8 cellular contexts compared by ENCODE assay signal in the genomic region with DNA sequence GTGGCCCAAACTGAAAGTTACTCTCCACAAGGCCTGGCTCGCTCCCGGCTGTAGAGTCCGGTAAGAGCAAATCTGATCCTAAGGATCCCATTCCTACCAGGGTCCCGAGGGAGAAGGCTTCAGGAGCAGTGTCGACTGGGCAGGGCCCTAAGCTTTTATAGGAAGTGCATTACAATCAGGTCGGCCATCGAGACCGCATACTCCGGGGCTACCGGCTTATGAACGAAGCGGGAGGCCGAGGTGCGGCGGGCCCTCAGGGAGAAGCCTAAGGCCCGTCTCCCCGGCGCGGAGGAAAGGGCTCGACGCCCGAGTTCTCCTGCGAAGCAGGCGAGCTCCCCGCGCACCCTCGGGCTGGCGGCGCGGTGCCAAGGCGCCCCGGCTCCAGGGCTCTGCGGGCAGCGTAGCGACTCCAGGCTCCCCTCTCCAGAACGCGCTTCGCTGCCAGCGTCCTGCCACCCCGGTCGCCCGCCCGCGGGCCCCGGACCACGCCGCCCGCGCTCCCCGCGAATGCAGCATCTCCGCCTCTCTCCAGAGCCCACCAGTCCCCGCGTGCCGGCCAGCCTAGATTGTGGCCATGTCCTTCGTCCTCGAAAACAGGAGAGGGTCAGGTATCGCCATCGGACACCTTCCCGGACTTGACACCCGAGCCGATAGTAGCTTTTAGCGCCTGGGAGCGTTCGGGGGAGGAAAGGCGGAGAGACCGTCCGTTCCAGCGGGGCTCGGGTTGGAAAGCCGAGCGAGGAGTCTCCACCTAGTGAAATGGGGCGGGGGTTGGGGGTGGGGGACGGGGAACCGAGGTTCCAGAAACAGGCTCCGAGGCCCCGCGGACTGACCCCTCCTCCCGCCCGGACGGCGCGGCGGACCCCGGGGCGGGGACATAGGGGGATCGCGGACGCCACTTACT. TPM values are rescaled to one million over a fixed set of nuclear protein-coding genes. Genes with fewer than 3 reads are reported as not detected.
A peak's percentile ranks its signal among the peaks of the same experiment; 100 is the strongest.
DNase-seq lines count a peak whose midpoint lies in the region; ATAC-seq, FAIRE-seq and TF ChIP-seq lines count a peak whose summit lies in the region.

No MANE protein-coding gene starts in this region.

- under 1% methylated on average over 77 of the region's 89 CpGs for WGBS in smooth muscle cell (ENCODE audit: low lambda C conversion rate)

- peaks cover 55% of the 10 kb centered on the region for H3K79me2 ChIP-seq in smooth muscle cell (ENCODE audit: low read depth)

- FAIRE-seq in kidney (lab: Jason Lieb, UNC) = no peak

- DNase-seq in AG08395 (ENCODE audit: low spot score) (peak; percentile 39), HAP-1 (ENCODE audit: low spot score in 2 of 2) (peak in 1 of 2 experiments; percentile 38), T1000 (lab: John Stamatoyannopoulos, UW) (peak; percentile 8), cerebellum (ENCODE audit: low spot score) (peak; percentile 19), kidney (peak; percentile 81), smooth muscle cell (lab: John Stamatoyannopoulos, UW; ENCODE audit: unreplicated experiment) (peak; percentile 18)

- H3K4me1 ChIP-seq in HAP-1 (peaks cover 21% of the 10 kb centered on the region), kidney (ENCODE audit: control insufficient read depth in 1 of 2, insufficient read depth in 1 of 2, low read depth in 1 of 2, low read length in 2 of 2) (no peaks in the 10 kb centered on the region), smooth muscle cell (ENCODE audit: low read depth) (peaks cover 27% of the 10 kb centered on the region)

- H3K9ac ChIP-seq in kidney (ENCODE audit: low read length in 2 of 2) (peak overlapping the region; percentile 67 to 86), smooth muscle cell (ENCODE audit: low read depth) (peak overlapping the region; percentile 78)

- H3K4me3 ChIP-seq in HAP-1 = peak overlapping the region; percentile 48
- H3K4me3 ChIP-seq in kidney (ENCODE audit: low read length in 2 of 2) = peak overlapping the region; percentile 69 to 74
- H3K4me3 ChIP-seq in smooth muscle cell = peak overlapping the region; percentile 84

- H4K20me1 ChIP-seq in smooth muscle cell (ENCODE audit: low read depth) = peaks cover 27% of the 10 kb centered on the region

- H3K9me3 ChIP-seq in HAP-1 = no peaks in the 10 kb centered on the region
- H3K9me3 ChIP-seq in kidney (ENCODE audit: control insufficient read depth in 1 of 2, low read length in 2 of 2) = no peaks in the 10 kb centered on the region
- no peaks in the 10 kb centered on the region for H3K9me3 ChIP-seq in smooth muscle cell (replicated peaks; ENCODE audit: low read depth)

- H2AFZ ChIP-seq in smooth muscle cell (ENCODE audit: low read depth) = peak overlapping the region; percentile 65

- no peaks in the 10 kb centered on the region for H3K27me3 ChIP-seq in HAP-1 (ENCODE audit: low read depth)
- no peaks in the 10 kb centered on the region for H3K27me3 ChIP-seq in smooth muscle cell (ENCODE audit: low read depth)

- intact Hi-C loops in kidney (cut with DNase I) = no loop called here

- TF ChIP-seq CTCF in kidney (IDR thresholded peaks at IDR 0.05; ENCODE audit: borderline replicate concordance, extremely low read depth, insufficient read depth) = no peak
- TF ChIP-seq CTCF in smooth muscle cell (IDR thresholded peaks at IDR 0.05; ENCODE audit: borderline replicate concordance, insufficient read depth, poor library complexity, severe bottlenecking) = no peak

- peaks cover 6% of the 10 kb centered on the region for H3F3A ChIP-seq in smooth muscle cell (ENCODE audit: low read depth)

- in situ Hi-C loops in HAP-1 (cut with MboI; ENCODE audit: low sequenced_read_pairs) = loop anchor here (25.0 kb wide), 1 partner anchor 447 kb away; no protein-coding TSS in a partner anchor

- ATAC-seq in HG02970 (IDR thresholded peaks at IDR 0.05; ENCODE audit: low FRiP score, unreplicated experiment) = no peak
- no peak for ATAC-seq in GM18505 (IDR thresholded peaks at IDR 0.05; ENCODE audit: unreplicated experiment)

- H3K4me2 ChIP-seq in smooth muscle cell = peak overlapping the region; percentile 95

- H3K36me3 ChIP-seq in HAP-1 (replicated peaks) (no peaks in the 10 kb centered on the region), kidney (ENCODE audit: control insufficient read depth in 1 of 2, insufficient read depth in 2 of 2, low read length in 2 of 2) (no peaks in the 10 kb centered on the region), smooth muscle cell (ENCODE audit: low read depth) (no peaks in the 10 kb centered on the region)

- no peak for TF ChIP-seq POLR2A in GM18505 (IDR thresholded peaks at IDR 0.05; ENCODE audit: borderline replicate concordance, extremely low read depth, insufficient read depth, insufficient read length)

- H3K27ac ChIP-seq in kidney (ENCODE audit: low read depth in 2 of 2, low read length in 2 of 2) = peak overlapping the region; percentile 67 to 83
- H3K27ac ChIP-seq in smooth muscle cell (ENCODE audit: low read depth) = peak overlapping the region; percentile 87

RNA-seq across cellular contexts. Expression of a gene that starts 1.3 kb away (rescaled TPM):
- 26.0 TPM for total RNA-seq in cerebellum
- total RNA-seq in kidney = 32.8 TPM
- 12.7 TPM for polyA plus RNA-seq in kidney (ENCODE audit: insufficient read depth, low read depth, low replicate concordance)
- total RNA-seq in smooth muscle cell = 35.0 and 42.0 TPM in 2 replicates
- 15.5 and 38.8 TPM in 2 replicates for polyA plus RNA-seq in smooth muscle cell

RNA-seq across cellular contexts. Expression of a gene that starts 33.7 kb away (rescaled TPM):
- total RNA-seq in cerebellum (143 TPM), kidney (86.7 TPM), smooth muscle cell (43.6 and 78.7 TPM in 2 replicates)
- polyA plus RNA-seq in kidney (ENCODE audit: insufficient read depth, low read depth, low replicate concordance) (39.0 TPM), smooth muscle cell (36.5 and 45.8 TPM in 2 replicates)
